26 cellular contexts compared by ENCODE assay signal in genomic region chr16:64426131-64426666, GRCh38.
"Had no signal": no experiment of that assay in that cellular context is flagged by ENCODE, and none has a peak within 500 bp of the region (broad histone marks: within the 10 kb centered on the region; RNA-seq: fewer than 3 reads in every experiment).

No MANE protein-coding gene starts in this region.

- H3K4me1 ChIP-seq: esophagus squamous epithelium, gastrocnemius medialis, heart right ventricle, left lung, lower lobe of right lung had no signal

- H3K9me3 ChIP-seq: esophagus squamous epithelium, gastrocnemius medialis, left lung had no signal

- ATAC-seq: effector memory CD8-positive, alpha-beta T cell; esophagus mucosa; gastrocnemius medialis; heart right ventricle; left cardiac atrium; left lung; left ventricle myocardium superior; lower lobe of right lung; naive thymus-derived CD4-positive, alpha-beta T cell; natural killer cell had no signal

- DNase-seq: cortex of kidney; effector CD8-positive, alpha-beta T cell; effector memory CD8-positive, alpha-beta T cell; endodermal cell; erythroblast; esophagus squamous epithelium; foreskin fibroblast; foreskin melanocyte; gastrocnemius medialis; glutamatergic neuron; head of caudate nucleus; heart right ventricle; hippocampal formation; left cardiac atrium; left lung; left ventricle myocardium superior; lower lobe of right lung; mesenchymal stem cell; midbrain; naive thymus-derived CD4-positive, alpha-beta T cell; natural killer cell had no signal

- FAIRE-seq: endometrium, islet of Langerhans, keratinocyte had no signal

- H3K4me3 ChIP-seq: esophagus squamous epithelium, gastrocnemius medialis, heart right ventricle, left lung, lower lobe of right lung had no signal

- H3K27me3 ChIP-seq: esophagus squamous epithelium, gastrocnemius medialis, heart right ventricle, left lung had no signal

- H3K36me3 ChIP-seq: esophagus squamous epithelium, gastrocnemius medialis, heart right ventricle, left lung, lower lobe of right lung had no signal

- H3K27ac ChIP-seq: epithelial cell of prostate, esophagus squamous epithelium, gastrocnemius medialis, heart right ventricle, left lung, lower lobe of right lung had no signal
